In genomic region chr3:58630081-58630709, GRCh38 we compare ENCODE assay signal across 8 cellular contexts. TPM values are rescaled to one million over a fixed set of nuclear protein-coding genes. Genes with fewer than 3 reads are reported as not detected.
DNase-seq lines count a peak whose midpoint lies in the region; ATAC-seq and TF ChIP-seq lines count a peak whose summit lies in the region.

No MANE protein-coding gene starts in this region.

- no peak overlapping the region for H3K27ac Mint-ChIP-seq in activated naive CD8-positive, alpha-beta T cell treated with anti-CD3 and anti-CD28 coated beads, Interleukin-2, amount 10 ng/mL, durations not matched to agents 7 days and 5 days

- POLR2A ChIA-PET in activated naive CD8-positive, alpha-beta T cell treated with anti-CD3 and anti-CD28 coated beads, Interleukin-2, amount 10 ng/mL, durations not matched to agents 7 days and 5 days (lab: Charles Lee): interaction anchor here (0.7 kb wide), 1 partner anchor 322 kb away, joined by 3 read pairs; no protein-coding TSS in a partner anchor

- ATAC-seq in SK-N-SH treated with all-trans-retinoic acid at 6 μM for 48 hours: peak; percentile 59
- no peak for ATAC-seq in activated naive CD8-positive, alpha-beta T cell treated with anti-CD3 and anti-CD28 coated beads, Interleukin-2, amount 10 ng/mL, durations not matched to agents 7 days and 5 days (ENCODE audit: low read depth)
- peak; percentile 23 to 72 (median 58) for ATAC-seq in heart right ventricle
- ATAC-seq in GM21367 (IDR thresholded peaks at IDR 0.05; ENCODE audit: unreplicated experiment): no peak
- ATAC-seq in HG03139 (IDR thresholded peaks at IDR 0.05; ENCODE audit: unreplicated experiment): no peak

- H3K4me1 ChIP-seq in heart right ventricle: peaks cover 5 to 52% (median 33%) of the 10 kb centered on the region in 9 donors

- no peak overlapping the region for H3K4me3 ChIP-seq in heart right ventricle

- H3K27me3 Mint-ChIP-seq in activated naive CD8-positive, alpha-beta T cell treated with anti-CD3 and anti-CD28 coated beads, Interleukin-2, amount 10 ng/mL, durations not matched to agents 7 days and 5 days: no peaks in the 10 kb centered on the region

- peak overlapping the region in 7 of 10 donors; percentile 68 to 94 (median 83) for H3K27ac ChIP-seq in heart right ventricle

- peak; percentile 72 for DNase-seq in ELR (ENCODE audit: low read depth)
- DNase-seq in HuH-7 (ENCODE audit: low spot score): peak; percentile 42
- DNase-seq in activated naive CD8-positive, alpha-beta T cell treated with anti-CD3 and anti-CD28 coated beads, Interleukin-2, amount 10 ng/mL, durations not matched to agents 7 days and 5 days: peak; percentile 49
- DNase-seq in heart right ventricle: peak in 1 of 2 donors; percentile 78
- DNase-seq in putamen (ENCODE audit: low spot score): peak; percentile 40

- H3K9me3 ChIP-seq in heart right ventricle: no peaks in the 10 kb centered on the region

- 9 to 12% methylated on average over 9 of the region's 9 CpGs for WGBS in heart right ventricle, 2 donors

- intact Hi-C loops in heart right ventricle (cut with DNase I): loop anchor here in 7 of 10 donors (1.0 to 5.0 kb wide), 4 partner anchors 43 to 64 kb away; no protein-coding TSS in a partner anchor

- no peak overlapping the region for H3K4me3 Mint-ChIP-seq in activated naive CD8-positive, alpha-beta T cell treated with anti-CD3 and anti-CD28 coated beads, Interleukin-2, amount 10 ng/mL, durations not matched to agents 7 days and 5 days

- no peaks in the 10 kb centered on the region for H3K4me1 Mint-ChIP-seq in activated naive CD8-positive, alpha-beta T cell treated with anti-CD3 and anti-CD28 coated beads, Interleukin-2, amount 10 ng/mL, durations not matched to agents 7 days and 5 days

- H3K9me3 Mint-ChIP-seq in activated naive CD8-positive, alpha-beta T cell treated with anti-CD3 and anti-CD28 coated beads, Interleukin-2, amount 10 ng/mL, durations not matched to agents 7 days and 5 days: no peaks in the 10 kb centered on the region

- peaks cover 0 to 10% (median 3%) of the 10 kb centered on the region in 7 donors for H3K27me3 ChIP-seq in heart right ventricle

- peak; percentile 91 to 98 (median 96) for TF ChIP-seq CTCF in heart right ventricle (IDR thresholded peaks at IDR 0.05)

- no peaks in the 10 kb centered on the region for H3K36me3 ChIP-seq in heart right ventricle

- no peaks in the 10 kb centered on the region for H3K36me3 Mint-ChIP-seq in activated naive CD8-positive, alpha-beta T cell treated with anti-CD3 and anti-CD28 coated beads, Interleukin-2, amount 10 ng/mL, durations not matched to agents 7 days and 5 days

TF ChIP-seq in SK-N-SH treated with all-trans-retinoic acid at 6 μM for 48 hours, 23 proteins besides CTCF, POLR2A, EP300 and RAD21:
- no peak for TF ChIP-seq ZC3H10 (CRISPR knock-in tag; IDR thresholded peaks at IDR 0.05)
- no peak for TF ChIP-seq CREB5 (CRISPR knock-in tag; IDR thresholded peaks at IDR 0.05; ENCODE audit: low read depth)
- TF ChIP-seq OSR1 (CRISPR knock-in tag; IDR thresholded peaks at IDR 0.05): no peak
- TF ChIP-seq POU6F1 (CRISPR knock-in tag; IDR thresholded peaks at IDR 0.05; ENCODE audit: borderline replicate concordance, low read depth): no peak
- TF ChIP-seq CSDC2 (CRISPR knock-in tag; IDR thresholded peaks at IDR 0.05): no peak
- no peak for TF ChIP-seq TSHZ2 (CRISPR knock-in tag; IDR thresholded peaks at IDR 0.05)
- TF ChIP-seq ZNF8 (CRISPR knock-in tag; IDR thresholded peaks at IDR 0.05): no peak
- no peak for TF ChIP-seq ZFP3 (CRISPR knock-in tag; IDR thresholded peaks at IDR 0.05)

RNA-seq across cellular contexts. Expression of gene FAM3D, which starts 36.4 kb away (rescaled TPM):
- not detected for total RNA-seq in activated naive CD8-positive, alpha-beta T cell treated with anti-CD3 and anti-CD28 coated beads, Interleukin-2, amount 10 ng/mL, durations not matched to agents 7 days and 5 days
- not detected for total RNA-seq in heart right ventricle
- polyA plus RNA-seq in heart right ventricle: under 1 TPM; 0.07 to 0.37 TPM

RNA-seq across cellular contexts. Expression of gene FAM107A, which starts 53.0 kb away (rescaled TPM):
- not detected for total RNA-seq in activated naive CD8-positive, alpha-beta T cell treated with anti-CD3 and anti-CD28 coated beads, Interleukin-2, amount 10 ng/mL, durations not matched to agents 7 days and 5 days
- total RNA-seq in heart right ventricle: 100 to 1,000 TPM in 1 of 10 donors, 10 to 100 TPM in 9; 18.3 to 149 (median 54.3) TPM
- 10 to 100 TPM; 47.7 to 63.4 TPM for polyA plus RNA-seq in heart right ventricle

Comparison
In these comparisons a context has a peak if more than half of its experiments do, and no peak if none do; other contexts are left out.
1. ATAC-seq: peak in SK-N-SH treated with all-trans-retinoic acid at 6 μM for 48 hours (single experiment) and heart right ventricle (8 of 8); none in activated naive CD8-positive, alpha-beta T cell treated with anti-CD3 and anti-CD28 coated beads, Interleukin-2, amount 10 ng/mL, durations not matched to agents 7 days and 5 days (single experiment), GM21367 (single experiment) and HG03139 (single experiment).
2. RNA of gene FAM107A, which starts 53.0 kb away (total RNA-seq): 18.3 to 149 TPM in heart right ventricle; not detected in activated naive CD8-positive, alpha-beta T cell treated with anti-CD3 and anti-CD28 coated beads, Interleukin-2, amount 10 ng/mL, durations not matched to agents 7 days and 5 days; every median in the first group is over 10 times any median in the second.